In the genomic region with DNA sequence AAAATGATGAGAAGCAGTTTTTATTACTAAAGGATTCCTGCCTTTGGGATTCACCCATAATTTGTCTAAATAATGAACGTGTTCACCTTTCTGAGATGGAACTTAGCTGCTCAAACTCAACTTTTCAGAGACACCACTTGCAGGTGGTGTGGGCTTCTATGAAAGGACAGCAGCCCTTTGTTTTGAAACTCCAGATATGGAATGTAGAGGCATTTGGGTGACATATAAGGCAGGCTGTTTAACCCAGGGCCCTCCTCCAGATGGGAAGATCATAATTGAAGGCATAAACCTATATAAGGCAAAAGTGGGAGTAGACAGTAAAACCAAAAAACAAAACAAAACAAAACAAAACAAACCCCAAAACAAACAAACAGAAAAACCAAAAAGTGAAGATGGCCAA, we compare ENCODE assay signal across 1 cellular context.
TF ChIP-seq lines count a peak whose summit lies in the region.

No MANE protein-coding gene starts in this region.

TF ChIP-seq in endothelial cell of umbilical vein, 7 proteins besides CTCF, POLR2A, EP300 and RAD21 (continued from another document):
- TF ChIP-seq GATA2 (IDR thresholded peaks at IDR 0.05; ENCODE audit: insufficient read depth, insufficient read length, low read depth, low read length) (no peak), EZH2 (IDR thresholded peaks at IDR 0.05; ENCODE audit: borderline replicate concordance, low read depth, low read length, severe bottlenecking) (no peak), POLR2AphosphoS5 (IDR thresholded peaks at IDR 0.05; ENCODE audit: insufficient read depth, low read depth, low read length) (no peak)
- TF ChIP-seq, protein P1, sequence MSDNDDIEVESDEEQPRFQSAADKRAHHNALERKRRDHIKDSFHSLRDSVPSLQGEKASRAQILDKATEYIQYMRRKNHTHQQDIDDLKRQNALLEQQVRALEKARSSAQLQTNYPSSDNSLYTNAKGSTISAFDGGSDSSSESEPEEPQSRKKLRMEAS (IDR thresholded peaks at IDR 0.05; ENCODE audit: insufficient read depth, insufficient read length) = no peak
